1 cellular context compared by ENCODE assay signal in the genomic region with DNA sequence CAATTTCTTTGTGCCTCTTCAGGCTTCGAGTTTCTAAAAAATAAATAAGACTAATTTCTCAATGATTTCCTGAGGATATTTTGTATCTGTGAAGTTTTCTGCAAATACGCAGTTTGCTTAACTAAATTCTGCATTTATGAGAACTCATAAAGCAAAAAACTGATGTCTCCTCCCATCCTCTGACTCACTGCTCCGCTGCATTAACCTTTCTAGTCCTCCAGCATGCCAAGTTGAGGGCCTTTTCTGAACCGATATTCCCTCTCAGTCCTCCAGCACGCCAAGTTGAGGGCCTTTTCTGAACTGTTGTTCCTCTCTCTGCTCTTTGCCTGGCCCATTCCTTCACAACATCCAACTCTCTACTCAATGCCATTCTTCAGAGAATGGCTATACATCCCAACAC.
TF ChIP-seq lines count a peak whose summit lies in the region.

No MANE protein-coding gene starts in this region.

TF ChIP-seq in HepG2, 621 proteins besides CTCF, POLR2A, EP300 and RAD21 (continued from another document):
- TF ChIP-seq BCLAF1 (IDR thresholded peaks at IDR 0.05) (no peak), ZNF260 (CRISPR knock-in tag; IDR thresholded peaks at IDR 0.05; ENCODE audit: borderline replicate concordance, low read depth) (no peak), PHB2 (IDR thresholded peaks at IDR 0.05; ENCODE audit: partially characterized antibody) (no peak), MIXL1 (CRISPR knock-in tag; IDR thresholded peaks at IDR 0.05) (no peak), PLRG1 (conservative IDR thresholded peaks at IDR 0.05) (no peak), ZNF746 (CRISPR knock-in tag; IDR thresholded peaks at IDR 0.05) (no peak), SP2 (CRISPR knock-in tag; IDR thresholded peaks at IDR 0.05) (no peak), RNF219 (CRISPR knock-in tag; IDR thresholded peaks at IDR 0.05) (no peak)
- TF ChIP-seq, protein P1, sequence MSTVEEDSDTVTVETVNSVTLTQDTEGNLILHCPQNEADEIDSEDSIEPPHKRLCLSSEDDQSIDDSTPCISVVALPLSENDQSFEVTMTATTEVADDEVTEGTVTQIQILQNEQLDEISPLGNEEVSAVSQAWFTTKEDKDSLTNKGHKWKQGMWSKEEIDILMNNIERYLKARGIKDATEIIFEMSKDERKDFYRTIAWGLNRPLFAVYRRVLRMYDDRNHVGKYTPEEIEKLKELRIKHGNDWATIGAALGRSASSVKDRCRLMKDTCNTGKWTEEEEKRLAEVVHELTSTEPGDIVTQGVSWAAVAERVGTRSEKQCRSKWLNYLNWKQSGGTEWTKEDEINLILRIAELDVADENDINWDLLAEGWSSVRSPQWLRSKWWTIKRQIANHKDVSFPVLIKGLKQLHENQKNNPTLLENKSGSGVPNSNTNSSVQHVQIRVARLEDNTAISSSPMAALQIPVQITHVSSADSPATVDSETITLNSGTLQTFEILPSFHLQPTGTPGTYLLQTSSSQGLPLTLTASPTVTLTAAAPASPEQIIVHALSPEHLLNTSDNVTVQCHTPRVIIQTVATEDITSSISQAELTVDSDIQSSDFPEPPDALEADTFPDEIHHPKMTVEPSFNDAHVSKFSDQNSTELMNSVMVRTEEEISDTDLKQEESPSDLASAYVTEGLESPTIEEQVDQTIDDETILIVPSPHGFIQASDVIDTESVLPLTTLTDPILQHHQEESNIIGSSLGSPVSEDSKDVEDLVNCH (CRISPR knock-in tag; IDR thresholded peaks at IDR 0.05): no peak
